ENCODE assay signal across 1 cellular context in genomic region chr6:38681850-38682249, GRCh38.
TF ChIP-seq lines count a peak whose summit lies in the region.

No MANE protein-coding gene starts in this region.

TF ChIP-seq in GM12878, 131 proteins besides CTCF, POLR2A, EP300 and RAD21:
- TF ChIP-seq KLF5 (IDR thresholded peaks at IDR 0.05; ENCODE audit: partially characterized antibody) (no peak), BCLAF1 (IDR thresholded peaks at IDR 0.05) (no peak)
